28 cellular contexts compared by ENCODE assay signal in the genomic region with DNA sequence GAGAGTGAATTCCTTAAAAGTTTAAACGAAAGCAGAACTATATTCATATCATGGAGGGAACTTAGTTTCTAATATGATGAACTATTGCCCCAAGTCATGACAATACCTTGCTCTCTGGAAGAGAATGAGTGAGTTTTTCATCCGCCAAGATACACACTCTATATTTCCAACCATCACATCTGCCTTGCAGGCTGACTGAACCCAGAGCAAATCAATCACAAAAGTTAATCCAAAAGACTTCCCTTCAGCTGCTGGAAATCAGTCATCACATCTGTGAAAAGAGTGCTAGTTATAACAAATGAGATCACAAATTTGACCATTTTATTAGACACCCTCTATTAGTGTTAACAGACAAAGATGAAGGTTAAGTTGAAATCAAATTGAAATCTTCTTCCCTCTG.
"Had no signal": no experiment of that assay in that cellular context is flagged by ENCODE, and none has a peak within 500 bp of the region (broad histone marks: within the 10 kb centered on the region; RNA-seq: fewer than 3 reads in every experiment).

No MANE protein-coding gene starts in this region.

- ATAC-seq: effector memory CD8-positive, alpha-beta T cell; esophagus mucosa; foreskin keratinocyte; gastrocnemius medialis; gastroesophageal sphincter had no signal

- FAIRE-seq: colon, endometrium, endothelial cell of umbilical vein, frontal cortex had no signal

- H3K9me3 ChIP-seq: colonic mucosa, esophagus squamous epithelium, gastrocnemius medialis had no signal

- DNase-seq: colonic mucosa; cortex of kidney; dermis blood vessel endothelial cell; effector CD4-positive, alpha-beta T cell; effector CD8-positive, alpha-beta T cell; effector memory CD4-positive, alpha-beta T cell; effector memory CD8-positive, alpha-beta T cell; endodermal cell; erythroblast; esophagus squamous epithelium; foreskin fibroblast; foreskin keratinocyte; foreskin melanocyte; gastrocnemius medialis; glutamatergic neuron; head of caudate nucleus; heart left ventricle; heart right ventricle had no signal

- H3K79me2 ChIP-seq: hepatocyte had no signal

- H3K36me3 ChIP-seq: colonic mucosa, esophagus muscularis mucosa, esophagus squamous epithelium, gastrocnemius medialis, gastroesophageal sphincter, heart left ventricle, heart right ventricle had no signal

- H3K4me2 ChIP-seq: hepatocyte had no signal

- H2AFZ ChIP-seq: hepatocyte had no signal

- H3K4me1 ChIP-seq: colonic mucosa, esophagus muscularis mucosa, esophagus squamous epithelium, foreskin keratinocyte, gastrocnemius medialis, gastroesophageal sphincter, heart left ventricle, heart right ventricle had no signal

- H3K4me3 ChIP-seq: colonic mucosa, coronary artery, esophagus muscularis mucosa, esophagus squamous epithelium, gastrocnemius medialis, gastroesophageal sphincter, heart left ventricle, heart right ventricle, hepatocyte had no signal

- H3K27me3 ChIP-seq: colonic mucosa, esophagus muscularis mucosa, foreskin keratinocyte, gastrocnemius medialis, gastroesophageal sphincter, heart left ventricle, heart right ventricle, hepatocyte had no signal

- H3K27ac ChIP-seq: colonic mucosa, coronary artery, epithelial cell of prostate, esophagus squamous epithelium, foreskin keratinocyte, gastrocnemius medialis, gastroesophageal sphincter, heart right ventricle, hepatocyte had no signal
